8 cellular contexts compared by ENCODE assay signal in the genomic region with DNA sequence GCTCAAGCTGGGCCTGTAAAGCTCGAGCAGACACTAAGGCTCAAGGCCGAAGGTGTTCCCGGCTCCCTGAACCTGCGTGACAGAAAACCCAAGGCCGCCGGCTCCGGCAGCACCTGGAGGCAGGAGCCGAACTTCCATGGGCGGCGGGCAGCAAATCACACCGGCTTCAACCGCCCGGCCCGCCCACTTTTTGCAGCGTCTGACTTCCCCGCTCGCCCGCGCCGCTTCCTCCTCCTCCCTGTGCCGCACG. TPM values are rescaled to one million over a fixed set of nuclear protein-coding genes. Genes with fewer than 3 reads are reported as not detected.
DNase-seq lines count a peak whose midpoint lies in the region; TF ChIP-seq lines count a peak whose summit lies in the region.

No MANE protein-coding gene starts in this region.

- H3K36me3 ChIP-seq in BLaER1 (peaks cover 5% of the 10 kb centered on the region; the same call in 1 of the 2 replicates), mucosa of rectum (ENCODE audit: control insufficient read depth in 2 of 2, insufficient read depth in 2 of 2, low read length in 2 of 2) (no peaks in the 10 kb centered on the region)

- H3K9ac ChIP-seq in BLaER1 (peak overlapping the region; percentile 97), mucosa of rectum (ENCODE audit: low read depth in 1 of 2, low read length in 2 of 2) (peak overlapping the region; percentile 88 to 100)

- H3K27me3 ChIP-seq in BLaER1 (no peaks in the 10 kb centered on the region), mucosa of rectum (ENCODE audit: control insufficient read depth in 2 of 2, insufficient read depth in 2 of 2, low read length in 2 of 2) (no peaks in the 10 kb centered on the region)

- H3K4me2 ChIP-seq in BLaER1 = peak overlapping the region; percentile 96

- DNase-seq in GM20000 (ENCODE audit: low spot score) (peak; percentile 86), HT-29 (ENCODE audit: low spot score) (peak; percentile 92), NOMO-1 treated with DMSO at 0.1 percent for 48 hours (lab: John Stamatoyannopoulos, UW; ENCODE audit: unreplicated experiment) (peak; percentile 87), activated T-cell treated with anti-CD3 and anti-CD28 coated beads for 24 hours (ENCODE audit: low read depth) (peak; percentile 76), epithelial cell of prostate (ENCODE audit: low read depth, low spot score) (peak; percentile 51)
- peak; percentile 89 for DNase-seq in stimulated activated CD8-positive, alpha-beta memory T cell treated with anti-CD3 and anti-CD28 coated beads, Interleukin-4, amount 100 ng/mL, for 48 hours

- H4K20me1 ChIP-seq in BLaER1 = peaks cover 27% of the 10 kb centered on the region

- H3K27ac ChIP-seq in BLaER1 (peak overlapping the region; percentile 99), epithelial cell of prostate (peak overlapping the region; percentile 88), mucosa of rectum (ENCODE audit: low read depth in 2 of 2, low read length in 2 of 2) (peak overlapping the region; percentile 100)

- H3K9me3 ChIP-seq in BLaER1 = no peaks in the 10 kb centered on the region
- no peaks in the 10 kb centered on the region for H3K9me3 ChIP-seq in mucosa of rectum (ENCODE audit: control insufficient read depth in 2 of 2, low read length in 2 of 2)

- H3K4me1 ChIP-seq in BLaER1 = peaks cover 38% of the 10 kb centered on the region
- peaks cover 30 to 48% of the 10 kb centered on the region in 2 donors for H3K4me1 ChIP-seq in mucosa of rectum (ENCODE audit: control insufficient read depth in 2 of 2, insufficient read depth in 2 of 2, low read length in 2 of 2)

- no peak for TF ChIP-seq CTCF in GM20000 (IDR thresholded peaks at IDR 0.05; ENCODE audit: extremely low read depth, missing control alignments)

- H3K4me3 ChIP-seq in BLaER1 = peak overlapping the region; percentile 93
- H3K4me3 ChIP-seq in mucosa of rectum (ENCODE audit: low read length in 2 of 2) = peak overlapping the region; percentile 78 to 81

RNA-seq across cellular contexts. Expression of a gene that starts 0.9 kb away (rescaled TPM):
- 70.5 and 73.7 TPM in 2 replicates for total RNA-seq in HT-29 (2014; rRNA removed; shearing (Covaris generic))

RNA-seq across cellular contexts. Expression of a gene that starts 14.3 kb away (rescaled TPM):
- 95.8 and 106 TPM in 2 replicates for total RNA-seq in HT-29 (2014; rRNA removed; shearing (Covaris generic))

Comparison
In these comparisons a context has a peak if more than half of its experiments do, and no peak if none do; other contexts are left out.
1. Peak in every context shown above with its lines: DNase-seq, H3K4me3 ChIP-seq and H3K27ac ChIP-seq.